In the genomic region with DNA sequence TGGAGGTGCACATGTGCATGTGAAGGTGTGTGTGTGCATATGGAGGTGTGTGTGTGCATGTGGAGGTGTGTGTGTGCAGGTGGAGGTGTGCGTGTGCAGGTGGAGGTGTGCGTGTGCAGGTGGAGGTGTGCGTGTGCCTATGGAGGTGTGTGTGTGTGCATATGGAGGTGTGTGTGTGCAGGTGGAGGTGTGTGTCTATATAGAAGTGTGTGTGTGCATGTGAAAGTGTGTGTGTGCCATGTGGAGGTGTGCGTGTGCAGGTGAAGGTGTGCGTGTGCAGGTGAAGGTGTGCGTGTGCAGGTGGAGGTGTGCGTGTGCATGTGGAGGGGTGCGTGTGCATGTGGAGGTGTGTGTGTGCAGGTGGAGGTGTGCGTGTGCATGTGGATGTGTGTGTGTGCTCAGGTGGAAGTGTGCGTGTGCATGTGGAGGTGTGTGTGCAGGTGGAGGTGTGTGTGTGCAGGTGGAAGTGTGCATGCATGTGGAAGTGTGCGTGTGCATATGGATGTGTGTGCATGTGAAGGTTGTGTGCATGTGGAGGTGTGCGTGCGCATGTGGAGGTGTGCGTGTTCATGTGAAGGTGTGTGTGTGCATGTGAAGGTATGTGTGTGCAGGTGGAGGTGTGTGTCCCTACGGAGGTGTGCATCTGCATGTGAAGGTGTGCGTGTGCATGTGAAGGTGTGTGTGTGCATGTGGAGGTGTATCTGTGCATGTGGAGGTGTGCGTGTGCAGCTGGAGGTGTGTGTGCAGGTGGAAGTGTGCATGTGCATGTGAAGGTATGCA, we compare ENCODE assay signal across 27 cellular contexts. TPM values are rescaled to one million over a fixed set of nuclear protein-coding genes. Genes with fewer than 3 reads are reported as not detected.
DNase-seq lines count a peak whose midpoint lies in the region; ATAC-seq, FAIRE-seq and TF ChIP-seq lines count a peak whose summit lies in the region.
"Had no signal": no experiment of that assay in that cellular context is flagged by ENCODE, and none has a peak within 500 bp of the region (broad histone marks: within the 10 kb centered on the region; RNA-seq: fewer than 3 reads in every experiment).

No MANE protein-coding gene starts in this region.

- H3K9ac ChIP-seq in HepG2 (ENCODE audit: insufficient read depth, low read depth, low read length): no peak overlapping the region
- H3K9ac ChIP-seq in Loucy (ENCODE audit: low read depth, low read length, poor library complexity, severe bottlenecking): no peak overlapping the region
- H3K9ac ChIP-seq in mesenchymal stem cell (ENCODE audit: low read length): no peak overlapping the region
- H3K9ac ChIP-seq: parathyroid adenoma had no signal

- H3K27me3 ChIP-seq in HepG2 (ENCODE audit: control insufficient read depth in 1 of 2, insufficient read depth in 2 of 2, low read length in 2 of 2) (peaks cover 1 to 6% of the 10 kb centered on the region in 2 experiments; a peak in 2 of 5 replicates), right lobe of liver (no peaks in the 10 kb centered on the region), Loucy (ENCODE audit: insufficient read depth, low read length, poor library complexity, severe bottlenecking) (no peaks in the 10 kb centered on the region), mesenchymal stem cell (ENCODE audit: control insufficient read depth in 1 of 2, insufficient read depth in 1 of 2, low read length in 2 of 2) (no peaks in the 10 kb centered on the region), transverse colon (no peaks in the 10 kb centered on the region)
- H3K27me3 ChIP-seq: BE2C, colonic mucosa had no signal

- FAIRE-seq in HepG2 (lab: Jason Lieb, UNC): no peak
- FAIRE-seq: A549, keratinocyte had no signal

- H4K8ac ChIP-seq in mesenchymal stem cell (ENCODE audit: low read length): no peak overlapping the region

- DNase-seq in HepG2 (ENCODE audit: low spot score): no peak
- DNase-seq in right lobe of liver: no peak
- no peak for DNase-seq in mesenchymal stem cell
- no peak for DNase-seq in transverse colon
- DNase-seq in retina: no peak
- DNase-seq: activated CD4-positive, alpha-beta memory T cell treated with anti-CD3 and anti-CD28 coated beads, Interleukin-2, amount 10 ng/mL, durations not matched to agents 7 days and 5 days; anterior cingulate cortex; BE2C; colonic mucosa; mucosa of descending colon; NCI-H146; NCI-H510A; PC-9; SIG-M5; stimulated activated CD8-positive, alpha-beta memory T cell treated with anti-CD3 and anti-CD28 coated beads, Interleukin-4, amount 100 ng/mL, for 48 hours had no signal

- no peak overlapping the region for H2AK5ac ChIP-seq in mesenchymal stem cell (ENCODE audit: low read length, severe bottlenecking)

- H3K36me3 ChIP-seq in HepG2 (replicated peaks in 1 of 2; ENCODE audit: control insufficient read depth in 1 of 2, insufficient read depth in 2 of 2, low read length in 2 of 2) (no peaks in the 10 kb centered on the region), right lobe of liver (no peaks in the 10 kb centered on the region), Loucy (ENCODE audit: insufficient read depth, low read length) (peaks cover 21% of the 10 kb centered on the region), mesenchymal stem cell (ENCODE audit: control insufficient read depth in 1 of 2, insufficient read depth in 2 of 2, low read depth in 1 of 2, low read length in 2 of 2) (peaks cover 0 to 6% of the 10 kb centered on the region in 2 experiments), transverse colon (no peaks in the 10 kb centered on the region)
- H3K36me3 ChIP-seq: BE2C, colonic mucosa, HAP-1 had no signal

- H3K4me3 ChIP-seq in HepG2 (replicated peaks in 1 of 3; ENCODE audit: insufficient read depth in 1 of 3, low read depth in 2 of 3, low read length in 3 of 3) (no peak overlapping the region), right lobe of liver (no peak overlapping the region), Loucy (ENCODE audit: low read length, poor library complexity, severe bottlenecking) (peak overlapping the region; percentile 89), mesenchymal stem cell (ENCODE audit: insufficient read depth in 1 of 2, low read depth in 1 of 2, low read length in 2 of 2) (no peak overlapping the region), transverse colon (no peak overlapping the region)
- H3K4me3 ChIP-seq: A549, HAP-1, mucosa of descending colon, PC-9 had no signal

- no peak for ATAC-seq in HepG2
- no peak for ATAC-seq in right lobe of liver
- ATAC-seq in GM19324 (IDR thresholded peaks at IDR 0.05; ENCODE audit: low FRiP score, unreplicated experiment): no peak
- ATAC-seq in HG02885 (IDR thresholded peaks at IDR 0.05; ENCODE audit: poor library complexity, unreplicated experiment): no peak
- ATAC-seq: A549; activated CD4-positive, CD25-positive, alpha-beta regulatory T cell treated with anti-CD3 and anti-CD28 coated beads, Interleukin-2, amount 50 U/mL, for 24 hours; activated naive CD4-positive, alpha-beta T cell treated with anti-CD3 and anti-CD28 coated beads, Interleukin-2, amount 50 U/mL, for 72 hours; mucosa of descending colon had no signal

- H4K20me1 ChIP-seq in HepG2 (ENCODE audit: insufficient read depth, low read length): no peaks in the 10 kb centered on the region
- peaks cover 5% of the 10 kb centered on the region for H4K20me1 ChIP-seq in Loucy (ENCODE audit: insufficient read depth, low read length, poor library complexity, severe bottlenecking)

- TF ChIP-seq CTCF in HepG2 (CRISPR knock-in tag; IDR thresholded peaks at IDR 0.05) (no peak), right lobe of liver (IDR thresholded peaks at IDR 0.05) (no peak), Loucy (conservative IDR thresholded peaks at IDR 0.05; ENCODE audit: low read length) (no peak), transverse colon (IDR thresholded peaks at IDR 0.05) (no peak)

- TF ChIP-seq POLR2A in HepG2 (IDR thresholded peaks at IDR 0.05; ENCODE audit: insufficient read depth in 1 of 2, low read depth in 2 of 2, low read length in 2 of 2) (no peak), right lobe of liver (IDR thresholded peaks at IDR 0.05) (no peak), transverse colon (IDR thresholded peaks at IDR 0.05) (no peak)

- H4K91ac ChIP-seq in mesenchymal stem cell (ENCODE audit: low read length): peak overlapping the region; percentile 11

- no peak for TF ChIP-seq EP300 in HepG2 (IDR thresholded peaks at IDR 0.05; ENCODE audit: low read depth in 2 of 2, low read length in 2 of 2)
- TF ChIP-seq EP300 in HepG2 (CRISPR knock-in tag; IDR thresholded peaks at IDR 0.05; ENCODE audit: borderline replicate concordance): no peak
- no peak for TF ChIP-seq EP300 in transverse colon (IDR thresholded peaks at IDR 0.05; ENCODE audit: low read depth)

- no peak overlapping the region for H3K18ac ChIP-seq in mesenchymal stem cell (ENCODE audit: low read depth in 1 of 2, low read length in 2 of 2)

- peaks cover 8% of the 10 kb centered on the region; the same call in 1 of the 2 replicates for H3K9me3 ChIP-seq in HepG2 (ENCODE audit: low read length)
- no peaks in the 10 kb centered on the region for H3K9me3 ChIP-seq in right lobe of liver
- no peaks in the 10 kb centered on the region for H3K9me3 ChIP-seq in Loucy (ENCODE audit: insufficient read depth, low read depth, low read length)
- H3K9me3 ChIP-seq in mesenchymal stem cell (ENCODE audit: control insufficient read depth, low read length): no peaks in the 10 kb centered on the region
- no peaks in the 10 kb centered on the region for H3K9me3 ChIP-seq in transverse colon
- H3K9me3 ChIP-seq: A549, BE2C, colonic mucosa, HAP-1, mucosa of descending colon had no signal

- no peaks in the 10 kb centered on the region for H3K79me2 ChIP-seq in HepG2 (ENCODE audit: insufficient read depth, low read length)
- peaks cover 25% of the 10 kb centered on the region for H3K79me2 ChIP-seq in Loucy (ENCODE audit: insufficient read depth, low read length)
- H3K79me2 ChIP-seq: parathyroid adenoma had no signal

- no peak overlapping the region for H2BK5ac ChIP-seq in mesenchymal stem cell (ENCODE audit: low read depth, low read length, poor library complexity, severe bottlenecking)

- H3K4ac ChIP-seq in mesenchymal stem cell (ENCODE audit: low read depth in 1 of 2, low read length in 2 of 2): no peak overlapping the region

- no peaks in the 10 kb centered on the region for H3K9me2 ChIP-seq in Loucy (replicated peaks; ENCODE audit: low read depth, low read length)

- 86% methylated on average over 17 of the region's 17 CpGs for WGBS in HepG2 (ENCODE audit: low lambda C conversion rate)
- WGBS in right lobe of liver (ENCODE audit: insufficient coverage, low coverage, low lambda C conversion rate, missing lambda C conversion rate): 90% methylated on average over 17 of the region's 17 CpGs
- WGBS in mesenchymal stem cell: 96% methylated on average over 17 of the region's 17 CpGs
- WGBS in transverse colon (ENCODE audit: low coverage in 1 of 2), 2 donors: 88 to 93% methylated on average over 14 to 17 of the region's 17 CpGs

- intact Hi-C loops in HepG2 (cut with micrococcal nuclease; ENCODE audit: unreplicated experiment) (no loop called here), right lobe of liver (cut with DNase I) (no loop called here), transverse colon (cut with DNase I; ENCODE audit: low total_unique reads) (no loop called here)

- no peak overlapping the region for H2BK12ac ChIP-seq in mesenchymal stem cell (ENCODE audit: low read length in 2 of 2)

- no peaks in the 10 kb centered on the region for H3K4me1 ChIP-seq in HepG2 (ENCODE audit: insufficient read depth, low read length)
- H3K4me1 ChIP-seq in right lobe of liver: peaks cover 0 to 4% (median 0%) of the 10 kb centered on the region in 4 donors
- peaks cover 38% of the 10 kb centered on the region for H3K4me1 ChIP-seq in Loucy (ENCODE audit: insufficient read depth, low read length, poor library complexity, severe bottlenecking)
- peaks cover 10% of the 10 kb centered on the region for H3K4me1 ChIP-seq in mesenchymal stem cell (ENCODE audit: control insufficient read depth, insufficient read depth, low read depth, low read length)
- peaks cover 6 to 25% (median 21%) of the 10 kb centered on the region in 4 donors for H3K4me1 ChIP-seq in transverse colon
- H3K4me1 ChIP-seq: A549, colonic mucosa, HAP-1, parathyroid adenoma had no signal

- no peak overlapping the region for H2BK120ac ChIP-seq in mesenchymal stem cell (ENCODE audit: low read depth, low read length)

- no peak overlapping the region for H3K4me2 ChIP-seq in HepG2 (ENCODE audit: low read depth, low read length)
- peak overlapping the region; percentile 99 for H3K4me2 ChIP-seq in Loucy (ENCODE audit: low read depth, low read length, poor library complexity, severe bottlenecking)
- no peak overlapping the region for H3K4me2 ChIP-seq in mesenchymal stem cell (ENCODE audit: low read length, poor library complexity, severe bottlenecking)
- H3K4me2 ChIP-seq: A549, PC-9 had no signal

- CTCF ChIA-PET in HepG2 (lab: Yijun Ruan, JAX; ENCODE audit: low intra/inter-chr PET ratio, low total read pairs): no interaction called here

- H2BK15ac ChIP-seq in mesenchymal stem cell (ENCODE audit: low read depth, poor library complexity, severe bottlenecking): no peak overlapping the region

- H3K23ac ChIP-seq in mesenchymal stem cell (ENCODE audit: low read length in 2 of 2): no peak overlapping the region

- TF ChIP-seq RAD21 in HepG2 (CRISPR knock-in tag; IDR thresholded peaks at IDR 0.05): no peak

- H3K14ac ChIP-seq in mesenchymal stem cell (ENCODE audit: low read length in 2 of 2): no peak overlapping the region

- in situ Hi-C loops in HepG2 (cut with HindIII; ENCODE audit: extremely low pct_ligation_motif_present, low pct_unique_long_range_greater_than_20kb): no loop called here
- in situ Hi-C loops in transverse colon (cut with MboI; ENCODE audit: low pct_ligation_motif_present in 1 of 4, low pct_unique_long_range_greater_than_20kb in 1 of 4, low sequenced_read_pairs in 3 of 4): no loop called here

- H2AFZ ChIP-seq in HepG2 (ENCODE audit: low read length): no peak overlapping the region
- no peak overlapping the region for H2AFZ ChIP-seq in Loucy (ENCODE audit: low read length)
- H2AFZ ChIP-seq in mesenchymal stem cell (ENCODE audit: low read depth, low read length): no peak overlapping the region
- H2AFZ ChIP-seq: parathyroid adenoma, PC-9 had no signal

- no peak overlapping the region for H3K27ac ChIP-seq in HepG2 (ENCODE audit: extremely low read length, insufficient read depth, low read length)
- no peak overlapping the region for H3K27ac ChIP-seq in right lobe of liver
- no peak overlapping the region for H3K27ac ChIP-seq in mesenchymal stem cell (ENCODE audit: low read length, poor library complexity, severe bottlenecking)
- H3K27ac ChIP-seq in transverse colon: no peak overlapping the region
- H3K27ac ChIP-seq: A549, parathyroid adenoma, PC-9 had no signal

- no TSS peak for BruUV-seq in HepG2 (replicated peaks; lab: Mats Ljungman, UMichigan)

- H3K79me1 ChIP-seq in mesenchymal stem cell (replicated peaks; ENCODE audit: low read length, poor library complexity, severe bottlenecking): no peaks in the 10 kb centered on the region

- peaks cover 23% of the 10 kb centered on the region for H3F3A ChIP-seq in Loucy (ENCODE audit: low read depth)

- POLR2A ChIA-PET in HepG2 (lab: Yijun Ruan, JAX): no interaction called here

RNA-seq across cellular contexts. Expression of gene C1orf74, which starts 13.5 kb away (rescaled TPM):
- total RNA-seq in HepG2 (2016; rRNA removed; fragmentation: Illumina TruSeq; extraction: Trizol) (0.71 and 0.98 TPM in 2 replicates), right lobe of liver (1 to 10 TPM in 3 of 6 experiments, under 1 TPM in 3; 0.81 to 1.6 (median 1.0) TPM), transverse colon (1 to 10 TPM in 2 of 4 donors, under 1 TPM in 1, not detected in 1; 0.20 to 2.7 (median 2.4) TPM)
- total RNA-seq in HepG2 (2016; cell fraction: cytosol; rRNA removed; fragmentation: Illumina TruSeq; extraction: Trizol; ENCODE audit: low read depth): 0.26 and 0.30 TPM in 2 replicates
- 1.0 and 1.1 TPM in 2 replicates for total RNA-seq in HepG2 (2016; cell fraction: insoluble cytoplasmic fraction; rRNA removed; fragmentation: Illumina TruSeq; extraction: Trizol)
- 0.38 and 0.71 TPM in 2 replicates for total RNA-seq in HepG2 (2016; cell fraction: membrane; rRNA removed; fragmentation: Illumina TruSeq; extraction: Trizol)
- total RNA-seq in HepG2 (2016; cell fraction: nucleus; rRNA removed; fragmentation: Illumina TruSeq; extraction: Trizol): 0.72 and 0.81 TPM in 2 replicates
- polyA plus RNA-seq in HepG2 (2011; rRNA removed): 0.33 and 0.40 TPM in 2 replicates
- 0.27 and 0.40 TPM in 2 replicates for polyA plus RNA-seq in HepG2 (2011; cell fraction: cytosol; rRNA removed)
- 0.27 and 0.28 TPM in 2 replicates for polyA plus RNA-seq in HepG2 (2011; cell fraction: nucleus; rRNA removed)
- polyA plus RNA-seq in HepG2 (2012): 0.37 and 0.51 TPM in 2 replicates
- 0.05 and 0.06 TPM in 2 replicates for polyA plus RNA-seq in HepG2 (2016; cell fraction: cytosol; fragmentation: Illumina TruSeq; extraction: Trizol; ENCODE audit: low read depth)
- 0.51 and 0.69 TPM in 2 replicates for polyA plus RNA-seq in HepG2 (2016; cell fraction: insoluble cytoplasmic fraction; fragmentation: Illumina TruSeq; extraction: Trizol; ENCODE audit: low read depth)
- 0.10 and 0.13 TPM in 2 replicates for polyA plus RNA-seq in HepG2 (2016; cell fraction: membrane; fragmentation: Illumina TruSeq; extraction: Trizol; ENCODE audit: low read depth)
- 0.37 and 0.45 TPM in 2 replicates for polyA plus RNA-seq in HepG2 (2016; cell fraction: nucleus; fragmentation: Illumina TruSeq; extraction: Trizol; ENCODE audit: insufficient read depth, low read depth)
- 0.56 and 3.8 TPM in 2 replicates for polyA minus RNA-seq in HepG2 (2011; rRNA and poly(A)+ RNA removed; ENCODE audit: low replicate concordance)
- 0.40 and 0.62 TPM in 2 replicates for polyA minus RNA-seq in HepG2 (2011; cell fraction: cytosol; rRNA and poly(A)+ RNA removed)
- 1.4 and 1.6 TPM in 2 replicates for polyA minus RNA-seq in HepG2 (2011; cell fraction: nucleus; rRNA and poly(A)+ RNA removed)
- 0.95 TPM for polyA plus RNA-seq in mesenchymal stem cell (2013, experiment 1 of 2)
- 0.96 TPM for polyA plus RNA-seq in mesenchymal stem cell (2013, experiment 2 of 2)

RNA-seq across cellular contexts. Expression of gene TRAF3IP3, which starts 15.0 kb away (rescaled TPM):
- total RNA-seq in HepG2 (2016; rRNA removed; fragmentation: Illumina TruSeq; extraction: Trizol): not detected in 2 replicates
- not detected in 2 replicates for total RNA-seq in HepG2 (2016; cell fraction: cytosol; rRNA removed; fragmentation: Illumina TruSeq; extraction: Trizol; ENCODE audit: low read depth)
- not detected in 2 replicates for total RNA-seq in HepG2 (2016; cell fraction: insoluble cytoplasmic fraction; rRNA removed; fragmentation: Illumina TruSeq; extraction: Trizol)
- total RNA-seq in HepG2 (2016; cell fraction: membrane; rRNA removed; fragmentation: Illumina TruSeq; extraction: Trizol): not detected in 2 replicates
- not detected in 2 replicates for total RNA-seq in HepG2 (2016; cell fraction: nucleus; rRNA removed; fragmentation: Illumina TruSeq; extraction: Trizol)
- not detected in 2 replicates for polyA plus RNA-seq in HepG2 (2011; rRNA removed)
- polyA plus RNA-seq in HepG2 (2011; cell fraction: cytosol; rRNA removed): not detected in 2 replicates
- 0.12 TPM in 1 of 2 replicates, not detected in the other for polyA plus RNA-seq in HepG2 (2011; cell fraction: nucleus; rRNA removed)
- 0.07 TPM in 1 of 2 replicates, not detected in the other for polyA plus RNA-seq in HepG2 (2012)
- not detected in 2 replicates for polyA plus RNA-seq in HepG2 (2016; cell fraction: cytosol; fragmentation: Illumina TruSeq; extraction: Trizol; ENCODE audit: low read depth)
- polyA plus RNA-seq in HepG2 (2016; cell fraction: insoluble cytoplasmic fraction; fragmentation: Illumina TruSeq; extraction: Trizol; ENCODE audit: low read depth): not detected in 2 replicates
- polyA plus RNA-seq in HepG2 (2016; cell fraction: membrane; fragmentation: Illumina TruSeq; extraction: Trizol; ENCODE audit: low read depth): not detected in 2 replicates
- not detected in 2 replicates for polyA plus RNA-seq in HepG2 (2016; cell fraction: nucleus; fragmentation: Illumina TruSeq; extraction: Trizol; ENCODE audit: insufficient read depth, low read depth)
- not detected in 2 replicates for polyA minus RNA-seq in HepG2 (2011; rRNA and poly(A)+ RNA removed; ENCODE audit: low replicate concordance)
- polyA minus RNA-seq in HepG2 (2011; cell fraction: cytosol; rRNA and poly(A)+ RNA removed): not detected in 2 replicates
- not detected in 2 replicates for polyA minus RNA-seq in HepG2 (2011; cell fraction: nucleus; rRNA and poly(A)+ RNA removed)
- total RNA-seq in right lobe of liver: 1 to 10 TPM in 5 of 6 experiments, under 1 TPM in 1; 0.95 to 7.7 (median 1.6) TPM
- 0.06 TPM for polyA plus RNA-seq in mesenchymal stem cell (2013, experiment 1 of 2)
- 0.08 TPM for polyA plus RNA-seq in mesenchymal stem cell (2013, experiment 2 of 2)
- 10 to 100 TPM in 2 of 4 donors, 1 to 10 TPM in 2; 2.3 to 17.6 (median 6.8) TPM for total RNA-seq in transverse colon
- total RNA-seq: fibroblast of lung, M059J, PC-9 had no signal
- polyA plus RNA-seq: A549, fibroblast of lung, neural cell had no signal

RNA-seq across cellular contexts. Expression of gene IRF6, which starts 35.1 kb away (rescaled TPM):
- total RNA-seq in HepG2 (2016; rRNA removed; fragmentation: Illumina TruSeq; extraction: Trizol) (0.02 TPM in 1 of 2 replicates, not detected in the other), right lobe of liver (10 to 100 TPM; 24.9 to 33.9 (median 28.9) TPM), transverse colon (10 to 100 TPM; 26.1 to 78.0 (median 44.4) TPM)
- not detected in 2 replicates for total RNA-seq in HepG2 (2016; cell fraction: cytosol; rRNA removed; fragmentation: Illumina TruSeq; extraction: Trizol; ENCODE audit: low read depth)
- total RNA-seq in HepG2 (2016; cell fraction: insoluble cytoplasmic fraction; rRNA removed; fragmentation: Illumina TruSeq; extraction: Trizol): not detected in 2 replicates
- not detected in 2 replicates for total RNA-seq in HepG2 (2016; cell fraction: membrane; rRNA removed; fragmentation: Illumina TruSeq; extraction: Trizol)
- not detected in 2 replicates for total RNA-seq in HepG2 (2016; cell fraction: nucleus; rRNA removed; fragmentation: Illumina TruSeq; extraction: Trizol)
- 0.05 TPM in 1 of 2 replicates, not detected in the other for polyA plus RNA-seq in HepG2 (2011; rRNA removed)
- 0.01 and 0.05 TPM in 2 replicates for polyA plus RNA-seq in HepG2 (2011; cell fraction: cytosol; rRNA removed)
- polyA plus RNA-seq in HepG2 (2011; cell fraction: nucleus; rRNA removed): not detected in 2 replicates
- polyA plus RNA-seq in HepG2 (2012): not detected in 2 replicates
- polyA plus RNA-seq in HepG2 (2016; cell fraction: cytosol; fragmentation: Illumina TruSeq; extraction: Trizol; ENCODE audit: low read depth): not detected in 2 replicates
- polyA plus RNA-seq in HepG2 (2016; cell fraction: insoluble cytoplasmic fraction; fragmentation: Illumina TruSeq; extraction: Trizol; ENCODE audit: low read depth): not detected in 2 replicates
- not detected in 2 replicates for polyA plus RNA-seq in HepG2 (2016; cell fraction: membrane; fragmentation: Illumina TruSeq; extraction: Trizol; ENCODE audit: low read depth)
- polyA plus RNA-seq in HepG2 (2016; cell fraction: nucleus; fragmentation: Illumina TruSeq; extraction: Trizol; ENCODE audit: insufficient read depth, low read depth): not detected in 2 replicates
- 0.70 TPM in 1 of 2 replicates, not detected in the other for polyA minus RNA-seq in HepG2 (2011; rRNA and poly(A)+ RNA removed; ENCODE audit: low replicate concordance)
- not detected in 2 replicates for polyA minus RNA-seq in HepG2 (2011; cell fraction: cytosol; rRNA and poly(A)+ RNA removed)
- polyA minus RNA-seq in HepG2 (2011; cell fraction: nucleus; rRNA and poly(A)+ RNA removed): not detected in 2 replicates
- polyA plus RNA-seq in mesenchymal stem cell (2013, experiment 1 of 2): 0.69 TPM
- polyA plus RNA-seq in mesenchymal stem cell (2013, experiment 2 of 2): 0.64 TPM
- polyA plus RNA-seq: neural cell had no signal

RNA-seq across cellular contexts. Expression of gene UTP25, which starts 56.9 kb away (rescaled TPM):
- total RNA-seq in HepG2 (2016; rRNA removed; fragmentation: Illumina TruSeq; extraction: Trizol) (5.7 and 6.6 TPM in 2 replicates), right lobe of liver (1 to 10 TPM; 4.6 to 10.0 (median 6.4) TPM), transverse colon (10 to 100 TPM in 1 of 4 donors, 1 to 10 TPM in 3; 1.1 to 13.7 (median 6.1) TPM)
- total RNA-seq in HepG2 (2016; cell fraction: cytosol; rRNA removed; fragmentation: Illumina TruSeq; extraction: Trizol; ENCODE audit: low read depth): 0.53 and 0.81 TPM in 2 replicates
- 5.6 and 6.7 TPM in 2 replicates for total RNA-seq in HepG2 (2016; cell fraction: insoluble cytoplasmic fraction; rRNA removed; fragmentation: Illumina TruSeq; extraction: Trizol)
- total RNA-seq in HepG2 (2016; cell fraction: membrane; rRNA removed; fragmentation: Illumina TruSeq; extraction: Trizol): 1.3 and 1.5 TPM in 2 replicates
- total RNA-seq in HepG2 (2016; cell fraction: nucleus; rRNA removed; fragmentation: Illumina TruSeq; extraction: Trizol): 8.4 and 8.5 TPM in 2 replicates
- polyA plus RNA-seq in HepG2 (2011; rRNA removed): 4.4 and 4.8 TPM in 2 replicates
- 2.2 and 3.6 TPM in 2 replicates for polyA plus RNA-seq in HepG2 (2011; cell fraction: cytosol; rRNA removed)
- 4.4 and 4.6 TPM in 2 replicates for polyA plus RNA-seq in HepG2 (2011; cell fraction: nucleus; rRNA removed)
- 3.8 and 4.2 TPM in 2 replicates for polyA plus RNA-seq in HepG2 (2012)
- 0.15 and 0.20 TPM in 2 replicates for polyA plus RNA-seq in HepG2 (2016; cell fraction: cytosol; fragmentation: Illumina TruSeq; extraction: Trizol; ENCODE audit: low read depth)
- 5.4 and 5.9 TPM in 2 replicates for polyA plus RNA-seq in HepG2 (2016; cell fraction: insoluble cytoplasmic fraction; fragmentation: Illumina TruSeq; extraction: Trizol; ENCODE audit: low read depth)
- 0.49 and 0.59 TPM in 2 replicates for polyA plus RNA-seq in HepG2 (2016; cell fraction: membrane; fragmentation: Illumina TruSeq; extraction: Trizol; ENCODE audit: low read depth)
- 4.6 and 5.1 TPM in 2 replicates for polyA plus RNA-seq in HepG2 (2016; cell fraction: nucleus; fragmentation: Illumina TruSeq; extraction: Trizol; ENCODE audit: insufficient read depth, low read depth)
- polyA minus RNA-seq in HepG2 (2011; rRNA and poly(A)+ RNA removed; ENCODE audit: low replicate concordance): 7.4 and 25.4 TPM in 2 replicates
- 2.7 and 4.1 TPM in 2 replicates for polyA minus RNA-seq in HepG2 (2011; cell fraction: cytosol; rRNA and poly(A)+ RNA removed)
- polyA minus RNA-seq in HepG2 (2011; cell fraction: nucleus; rRNA and poly(A)+ RNA removed): 24.7 and 28.3 TPM in 2 replicates
- polyA plus RNA-seq in mesenchymal stem cell (2013, experiment 1 of 2): 3.3 TPM
- 3.3 TPM for polyA plus RNA-seq in mesenchymal stem cell (2013, experiment 2 of 2)

Comparison
In these comparisons a context has a peak if more than half of its experiments do, and no peak if none do; other contexts are left out.
1. RNA of gene IRF6, which starts 35.1 kb away (total RNA-seq): 26.1 to 78.0 TPM in transverse colon and 24.9 to 33.9 TPM in right lobe of liver; 0.02 TPM in HepG2; every median in the first group is over 10 times any median in the second.